ENCODE assay signal across 10 cellular contexts in genomic region chr1:244224487-244225430, GRCh38.
DNase-seq lines count a peak whose midpoint lies in the region; ATAC-seq, FAIRE-seq and TF ChIP-seq lines count a peak whose summit lies in the region.
"Had no signal": no experiment of that assay in that cellular context is flagged by ENCODE, and none has a peak within 500 bp of the region (broad histone marks: within the 10 kb centered on the region; RNA-seq: fewer than 3 reads in every experiment).

No MANE protein-coding gene starts in this region.

- TF ChIP-seq POLR2A in H54 (IDR thresholded peaks at IDR 0.05; ENCODE audit: low read depth, low read length) = no peak

- DNase-seq in AML-193 (lab: John Stamatoyannopoulos, UW) = peak; percentile 86 to 93
- peak; percentile 90 for DNase-seq in MV-4-11 (lab: John Stamatoyannopoulos, UW)
- peak; percentile 52 for DNase-seq in choroid plexus epithelial cell (ENCODE audit: low read depth)
- DNase-seq in medulla oblongata (ENCODE audit: extremely low spot score) = peak; percentile 75
- DNase-seq in immature natural killer cell = no peak
- DNase-seq in H54 (ENCODE audit: insufficient read length, low spot score) = no peak
- DNase-seq in osteocyte (ENCODE audit: extremely low spot score, unreplicated experiment) = no peak
- DNase-seq: kidney glomerular epithelial cell, NCI-H1105 had no signal

- no peaks in the 10 kb centered on the region for H3K4me1 Mint-ChIP-seq in immature natural killer cell
- no peaks in the 10 kb centered on the region for H3K4me1 Mint-ChIP-seq in osteocyte (ENCODE audit: unreplicated experiment)

- H3K9me3 Mint-ChIP-seq in immature natural killer cell (no peaks in the 10 kb centered on the region), osteocyte (ENCODE audit: unreplicated experiment) (no peaks in the 10 kb centered on the region)

- no peak overlapping the region for H3K4me3 ChIP-seq in choroid plexus epithelial cell (ENCODE audit: low read depth, low read length)

- peaks cover 0 to 11% (median 2%) of the 10 kb centered on the region in 3 donors for H3K27me3 Mint-ChIP-seq in immature natural killer cell (ENCODE audit: low read depth in 3 of 3)
- no peaks in the 10 kb centered on the region for H3K27me3 Mint-ChIP-seq in osteocyte (ENCODE audit: unreplicated experiment)

- no peak for TF ChIP-seq CTCF in choroid plexus epithelial cell (conservative IDR thresholded peaks at IDR 0.05; ENCODE audit: low read depth, low read length)
- no peak for TF ChIP-seq CTCF in osteocyte (IDR thresholded peaks at IDR 0.05)

- H3K36me3 Mint-ChIP-seq in immature natural killer cell (no peaks in the 10 kb centered on the region), osteocyte (ENCODE audit: unreplicated experiment) (no peaks in the 10 kb centered on the region)

- H3K4me3 Mint-ChIP-seq in immature natural killer cell (no peak overlapping the region), osteocyte (ENCODE audit: unreplicated experiment) (no peak overlapping the region)

- no peak for FAIRE-seq in H54 (lab: Jason Lieb, UNC)

- ATAC-seq in GM19452 (IDR thresholded peaks at IDR 0.05; ENCODE audit: unreplicated experiment) = no peak

- H3K27ac Mint-ChIP-seq in immature natural killer cell (no peak overlapping the region), osteocyte (ENCODE audit: unreplicated experiment) (no peak overlapping the region)

Comparison
In these comparisons a context has a peak if more than half of its experiments do, and no peak if none do; other contexts are left out.
1. DNase-seq: peak in AML-193 (2 of 2), MV-4-11 (single experiment), choroid plexus epithelial cell (single experiment) and medulla oblongata (single experiment); none in immature natural killer cell (0 of 3), H54 (single experiment) and osteocyte (single experiment).